In the genomic region with DNA sequence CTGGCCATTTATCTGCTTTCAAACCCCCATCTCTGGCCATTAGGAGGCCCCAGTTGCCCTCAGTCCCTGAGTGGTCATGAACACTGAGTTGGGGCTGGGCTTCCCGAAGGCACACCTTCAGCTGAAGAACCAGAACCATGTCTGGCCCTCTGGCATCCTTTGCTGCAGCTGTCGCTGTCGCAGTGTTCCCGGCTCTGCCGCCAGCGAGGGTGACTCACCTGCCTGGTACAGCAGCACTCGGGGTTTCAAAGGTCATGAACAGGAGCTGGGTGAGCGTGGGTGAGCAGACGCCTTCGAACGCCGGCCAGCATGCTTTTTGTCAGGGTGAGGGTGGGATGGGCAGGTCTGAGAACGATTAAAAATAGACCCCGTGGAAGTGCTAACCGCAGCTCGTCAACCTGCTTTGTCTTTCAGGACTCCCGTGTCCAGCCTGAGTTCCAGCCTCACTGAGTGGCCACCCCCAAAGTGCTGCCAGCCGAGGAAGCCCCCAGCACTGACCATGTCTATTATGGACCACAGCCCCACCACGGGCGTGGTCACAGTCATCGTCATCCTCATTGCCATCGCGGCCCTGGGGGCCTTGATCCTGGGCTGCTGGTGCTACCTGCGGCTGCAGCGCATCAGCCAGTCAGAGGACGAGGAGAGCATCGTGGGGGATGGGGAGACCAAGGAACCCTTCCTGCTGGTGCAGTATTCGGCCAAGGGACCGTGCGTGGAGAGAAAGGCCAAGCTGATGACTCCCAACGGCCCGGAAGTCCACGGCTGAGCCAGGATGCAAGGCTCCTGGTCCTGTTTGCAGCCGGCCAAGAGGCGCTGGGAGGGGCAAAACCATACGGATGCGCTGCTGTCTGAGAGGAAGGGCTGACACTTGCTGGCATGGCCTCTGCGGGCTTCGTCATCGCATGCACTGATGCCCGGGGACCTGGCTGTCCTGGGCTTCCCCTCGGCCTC, we compare ENCODE assay signal across 1 cellular context.
A peak's percentile ranks its signal among the peaks of the same experiment; 100 is the strongest.
TF ChIP-seq lines count a peak whose summit lies in the region.

No MANE protein-coding gene starts in this region.

TF ChIP-seq in HepG2, 621 proteins besides CTCF, POLR2A, EP300 and RAD21 (continued from another document):
- TF ChIP-seq AGO1 (IDR thresholded peaks at IDR 0.05; ENCODE audit: low read depth, low read length, poor library complexity, severe bottlenecking) (no peak), NRL (CRISPR knock-in tag; IDR thresholded peaks at IDR 0.05; ENCODE audit: borderline replicate concordance) (peak; percentile 96), ZNF776 (CRISPR knock-in tag; IDR thresholded peaks at IDR 0.05) (no peak), ATF1 (CRISPR knock-in tag; IDR thresholded peaks at IDR 0.05) (no peak), ZNF564 (CRISPR knock-in tag; IDR thresholded peaks at IDR 0.05) (peak; percentile 81), NBN (conservative IDR thresholded peaks at IDR 0.05) (no peak), SMAD3 (CRISPR knock-in tag; IDR thresholded peaks at IDR 0.05) (peak; percentile 84), ZMAT5 (CRISPR knock-in tag; IDR thresholded peaks at IDR 0.05; ENCODE audit: borderline replicate concordance, low read depth) (no peak), ZNF382 (CRISPR knock-in tag; IDR thresholded peaks at IDR 0.05; ENCODE audit: borderline replicate concordance) (no peak), HIC2 (CRISPR knock-in tag; IDR thresholded peaks at IDR 0.05; ENCODE audit: low read depth) (peak; percentile 52; the same call in 1 of the 2 replicates), ZBTB1 (CRISPR knock-in tag; IDR thresholded peaks at IDR 0.05; ENCODE audit: borderline replicate concordance) (no peak), MED1 (CRISPR knock-in tag; IDR thresholded peaks at IDR 0.05) (peak; percentile 63), CAMTA2 (CRISPR knock-in tag; IDR thresholded peaks at IDR 0.05; ENCODE audit: borderline replicate concordance) (no peak), ZBTB2 (CRISPR knock-in tag; IDR thresholded peaks at IDR 0.05; ENCODE audit: low read depth) (0 out of 2 replicates have a peak, but pooled peaks have one; percentile 19), CBFB (CRISPR knock-in tag; IDR thresholded peaks at IDR 0.05) (no peak; the same call in 1 of the 2 replicates), U2AF2 (IDR thresholded peaks at IDR 0.05; ENCODE audit: low read depth, low read length) (no peak), TCF12 (IDR thresholded peaks at IDR 0.05) (no peak), TCF12 (CRISPR knock-in tag; IDR thresholded peaks at IDR 0.05) (no peak), ZNF30 (CRISPR knock-in tag; IDR thresholded peaks at IDR 0.05) (no peak), ZNF326 (CRISPR knock-in tag; IDR thresholded peaks at IDR 0.05; ENCODE audit: borderline replicate concordance) (no peak), MIXL1 (CRISPR knock-in tag; IDR thresholded peaks at IDR 0.05) (0 out of 2 replicates have a peak, but pooled peaks have one; percentile 19), ZSCAN21 (CRISPR knock-in tag; IDR thresholded peaks at IDR 0.05; ENCODE audit: borderline replicate concordance) (peak; percentile 56; the same call in 1 of the 2 replicates), CCDC6 (CRISPR knock-in tag; IDR thresholded peaks at IDR 0.05) (0 out of 2 replicates have a peak, but pooled peaks have one; percentile 34)
- TF ChIP-seq, protein P1, sequence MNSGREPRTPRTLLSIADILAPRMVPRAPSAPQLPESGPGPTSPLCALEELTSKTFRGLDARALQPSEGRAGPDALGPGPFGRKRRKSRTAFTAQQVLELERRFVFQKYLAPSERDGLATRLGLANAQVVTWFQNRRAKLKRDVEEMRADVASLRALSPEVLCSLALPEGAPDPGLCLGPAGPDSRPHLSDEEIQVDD (CRISPR knock-in tag; IDR thresholded peaks at IDR 0.05; ENCODE audit: borderline replicate concordance): no peak
- TF ChIP-seq, protein P2, sequence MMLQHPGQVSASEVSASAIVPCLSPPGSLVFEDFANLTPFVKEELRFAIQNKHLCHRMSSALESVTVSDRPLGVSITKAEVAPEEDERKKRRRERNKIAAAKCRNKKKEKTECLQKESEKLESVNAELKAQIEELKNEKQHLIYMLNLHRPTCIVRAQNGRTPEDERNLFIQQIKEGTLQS (CRISPR knock-in tag; IDR thresholded peaks at IDR 0.05): peak; percentile 95
